ENCODE assay signal across 26 cellular contexts in the genomic region with DNA sequence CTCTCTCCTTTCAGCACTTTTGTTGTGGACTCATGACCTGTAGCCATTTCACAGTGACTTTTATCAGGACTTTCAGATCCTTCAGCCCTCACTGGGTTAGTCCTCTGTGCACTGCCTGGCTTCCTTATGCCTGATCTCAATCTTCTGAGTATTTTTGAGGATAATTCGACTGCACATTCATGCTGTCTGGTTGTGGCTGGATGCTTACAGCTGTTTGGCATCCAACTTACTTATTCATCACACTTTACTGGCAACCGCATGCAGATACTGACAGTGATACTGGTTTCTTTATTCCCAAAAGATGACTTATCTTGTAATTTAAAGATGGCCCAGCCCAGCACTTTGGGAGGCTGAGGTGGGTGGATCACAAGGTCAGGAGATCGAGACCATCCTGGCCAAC.
A peak's percentile ranks its signal among the peaks of the same experiment; 100 is the strongest.
DNase-seq lines count a peak whose midpoint lies in the region; ATAC-seq, FAIRE-seq and TF ChIP-seq lines count a peak whose summit lies in the region.
"Had no signal": no experiment of that assay in that cellular context is flagged by ENCODE, and none has a peak within 500 bp of the region (broad histone marks: within the 10 kb centered on the region; RNA-seq: fewer than 3 reads in every experiment).

No MANE protein-coding gene starts in this region.

- ATAC-seq in HepG2 (no peak), right lobe of liver (no peak), pancreas (no peak), HG03457 (IDR thresholded peaks at IDR 0.05; ENCODE audit: unreplicated experiment) (no peak), HG02840 (IDR thresholded peaks at IDR 0.05; ENCODE audit: low FRiP score, unreplicated experiment) (no peak), GM19328 (IDR thresholded peaks at IDR 0.05; ENCODE audit: unreplicated experiment) (no peak)
- ATAC-seq: HCT116 had no signal

- POLR2A ChIA-PET in HepG2 (lab: Yijun Ruan, JAX) (no interaction called here), SK-N-SH (lab: Yijun Ruan, JAX) (no interaction called here)

- H3K27ac ChIP-seq in HepG2 (ENCODE audit: extremely low read length, insufficient read depth, low read length) (no peak overlapping the region), right lobe of liver (no peak overlapping the region), SK-N-SH (ENCODE audit: low read depth in 2 of 2, low read length in 1 of 2) (no peak overlapping the region), pancreas (no peak overlapping the region)
- H3K27ac ChIP-seq: BLaER1 treated with 17β-estradiol and CSF1 and Interleukin-3, amounts not matched to agents 10 nM and 100 nM; PC-9; RWPE1 had no signal

- H3K4me1 ChIP-seq in HepG2 (ENCODE audit: insufficient read depth, low read length): peaks cover 30% of the 10 kb centered on the region
- H3K4me1 ChIP-seq in right lobe of liver: peaks cover 0 to 8% (median 3%) of the 10 kb centered on the region in 4 donors
- peaks cover 0 to 6% of the 10 kb centered on the region in 2 experiments; a peak in 1 of 4 replicates for H3K4me1 ChIP-seq in SK-N-SH (ENCODE audit: control insufficient read depth in 1 of 2, insufficient read depth in 2 of 2, low read depth in 1 of 2, low read length in 1 of 2)
- H3K4me1 ChIP-seq in pancreas: no peaks in the 10 kb centered on the region

- WGBS in HepG2 (ENCODE audit: low lambda C conversion rate): 82% methylated on average over 3 of the region's 3 CpGs
- WGBS in right lobe of liver (ENCODE audit: insufficient coverage, low coverage, low lambda C conversion rate, missing lambda C conversion rate): 85% methylated on average over 2 of the region's 3 CpGs
- 51% methylated on average over 3 of the region's 3 CpGs for WGBS in SK-N-SH (ENCODE audit: low lambda C conversion rate)
- 77 to 79% methylated on average over 3 of the region's 3 CpGs for WGBS in pancreas, 2 donors

- TF ChIP-seq POLR2A in HepG2 (IDR thresholded peaks at IDR 0.05; ENCODE audit: insufficient read depth in 1 of 2, low read depth in 2 of 2, low read length in 2 of 2) (no peak), right lobe of liver (IDR thresholded peaks at IDR 0.05) (no peak)

- H3K4me2 ChIP-seq in HepG2 (ENCODE audit: low read depth, low read length): no peak overlapping the region
- H3K4me2 ChIP-seq in SK-N-SH: no peak overlapping the region
- H3K4me2 ChIP-seq: BLaER1 treated with 17β-estradiol and CSF1 and Interleukin-3, amounts not matched to agents 10 nM and 100 nM; PC-9 had no signal

- TF ChIP-seq CTCF in HepG2 (CRISPR knock-in tag; IDR thresholded peaks at IDR 0.05) (no peak), right lobe of liver (IDR thresholded peaks at IDR 0.05) (no peak), SK-N-SH (IDR thresholded peaks at IDR 0.05) (no peak), fibroblast of mammary gland (conservative IDR thresholded peaks at IDR 0.05; ENCODE audit: control insufficient read depth, insufficient read depth, low read depth, low read length) (no peak), pancreas (IDR thresholded peaks at IDR 0.05) (no peak)

- H3K36me3 ChIP-seq in HepG2 (replicated peaks in 1 of 2; ENCODE audit: control insufficient read depth in 1 of 2, insufficient read depth in 2 of 2, low read length in 2 of 2) (no peaks in the 10 kb centered on the region), right lobe of liver (no peaks in the 10 kb centered on the region), SK-N-SH (replicated peaks in 1 of 2; ENCODE audit: control insufficient read depth in 1 of 2, insufficient read depth in 2 of 2, low read length in 1 of 2) (no peaks in the 10 kb centered on the region), pancreas (no peaks in the 10 kb centered on the region)
- H3K36me3 ChIP-seq: BLaER1 treated with 17β-estradiol and CSF1 and Interleukin-3, amounts not matched to agents 10 nM and 100 nM had no signal

- H3K4me3 ChIP-seq in HepG2 (replicated peaks in 1 of 3; ENCODE audit: insufficient read depth in 1 of 3, low read depth in 2 of 3, low read length in 3 of 3) (no peak overlapping the region), right lobe of liver (no peak overlapping the region), SK-N-SH (ENCODE audit: low read depth in 2 of 2, low read length in 1 of 2) (no peak overlapping the region), fibroblast of mammary gland (ENCODE audit: control insufficient read depth, low read depth, low read length) (no peak overlapping the region), pancreas (no peak overlapping the region)
- H3K4me3 ChIP-seq: BLaER1 treated with 17β-estradiol and CSF1 and Interleukin-3, amounts not matched to agents 10 nM and 100 nM; PC-9 had no signal

- TF ChIP-seq RAD21 in HepG2 (CRISPR knock-in tag; IDR thresholded peaks at IDR 0.05) (no peak), SK-N-SH (IDR thresholded peaks at IDR 0.05; ENCODE audit: low read length) (no peak)

- FAIRE-seq in HepG2 (lab: Jason Lieb, UNC) (no peak), pancreas (lab: Jason Lieb, UNC) (no peak)
- FAIRE-seq: GM12891 had no signal

- no peaks in the 10 kb centered on the region for H3K9me3 ChIP-seq in HepG2 (ENCODE audit: low read length)
- H3K9me3 ChIP-seq in right lobe of liver: no peaks in the 10 kb centered on the region
- no peaks in the 10 kb centered on the region; the same call in 1 of the 2 replicates for H3K9me3 ChIP-seq in SK-N-SH
- H3K9me3 ChIP-seq in pancreas: no peaks in the 10 kb centered on the region

- no peaks in the 10 kb centered on the region for H3K9me2 ChIP-seq in SK-N-SH

- H3K27me3 ChIP-seq in HepG2 (ENCODE audit: control insufficient read depth in 1 of 2, insufficient read depth in 2 of 2, low read length in 2 of 2) (no peaks in the 10 kb centered on the region; a peak in 1 of 5 replicates), right lobe of liver (no peaks in the 10 kb centered on the region), SK-N-SH (ENCODE audit: insufficient read depth) (no peaks in the 10 kb centered on the region), pancreas (no peaks in the 10 kb centered on the region)
- H3K27me3 ChIP-seq: BLaER1 treated with 17β-estradiol and CSF1 and Interleukin-3, amounts not matched to agents 10 nM and 100 nM had no signal

- DNase-seq in HepG2 (ENCODE audit: low spot score): no peak
- DNase-seq in right lobe of liver: no peak
- DNase-seq in SK-N-SH: no peak
- DNase-seq in fibroblast of mammary gland (ENCODE audit: low read depth): peak; percentile 77
- DNase-seq in pancreas: no peak
- DNase-seq: AML-193; CD4-positive, alpha-beta memory T cell; COR-L47; EL; GDM1; Karpas-422; MV-4-11; NCI-H2029; NCI-H446 treated with DMSO at 0.1 percent for 48 hours; NCI-H526; NCI-H82; NK-92 treated with Interleukin-12 subunit alpha and Interleukin-12 subunit beta, amount 100 ng/mL, for 24 hours; PC-9; SHP77 had no signal

- CTCF ChIA-PET in HepG2 (lab: Yijun Ruan, JAX; ENCODE audit: low intra/inter-chr PET ratio, low total read pairs): no interaction called here
- CTCF ChIA-PET in SK-N-SH (lab: Yijun Ruan, JAX): no interaction called here

- TF ChIP-seq EP300 in HepG2 (IDR thresholded peaks at IDR 0.05; ENCODE audit: low read depth in 2 of 2, low read length in 2 of 2): no peak
- TF ChIP-seq EP300 in HepG2 (CRISPR knock-in tag; IDR thresholded peaks at IDR 0.05; ENCODE audit: borderline replicate concordance): no peak
- no peak for TF ChIP-seq EP300 in SK-N-SH (IDR thresholded peaks at IDR 0.05; ENCODE audit: borderline replicate concordance in 1 of 2, low read depth in 1 of 2, low read length in 1 of 2)

- H4K20me1 ChIP-seq in HepG2 (ENCODE audit: insufficient read depth, low read length) (no peaks in the 10 kb centered on the region), SK-N-SH (ENCODE audit: insufficient read depth) (no peaks in the 10 kb centered on the region)
- H4K20me1 ChIP-seq: BLaER1 treated with 17β-estradiol and CSF1 and Interleukin-3, amounts not matched to agents 10 nM and 100 nM had no signal

- H3K79me2 ChIP-seq in HepG2 (ENCODE audit: insufficient read depth, low read length) (no peaks in the 10 kb centered on the region), SK-N-SH (ENCODE audit: insufficient read depth) (no peaks in the 10 kb centered on the region)

- in situ Hi-C loops in HepG2 (cut with HindIII; ENCODE audit: extremely low pct_ligation_motif_present, low pct_unique_long_range_greater_than_20kb): no loop called here

- H3F3A ChIP-seq in SK-N-SH (replicated peaks; ENCODE audit: insufficient read depth): no peaks in the 10 kb centered on the region

- H2AFZ ChIP-seq in HepG2 (ENCODE audit: low read length): peak overlapping the region; percentile 44
- no peak overlapping the region for H2AFZ ChIP-seq in SK-N-SH (ENCODE audit: low read depth)
- H2AFZ ChIP-seq: PC-9 had no signal

- BruUV-seq in HepG2 (replicated peaks; lab: Mats Ljungman, UMichigan): no TSS peak

- H3K9ac ChIP-seq in HepG2 (ENCODE audit: insufficient read depth, low read depth, low read length) (no peak overlapping the region), SK-N-SH (no peak overlapping the region)
- H3K9ac ChIP-seq: BLaER1 treated with 17β-estradiol and CSF1 and Interleukin-3, amounts not matched to agents 10 nM and 100 nM had no signal

- intact Hi-C loops in HepG2 (cut with micrococcal nuclease; ENCODE audit: unreplicated experiment): no loop called here
- intact Hi-C loops in right lobe of liver (cut with DNase I): no loop called here
- intact Hi-C loops in pancreas (cut with DNase I): no loop called here

TF ChIP-seq in HepG2, 621 proteins besides CTCF, POLR2A, EP300 and RAD21 (continues in another document):
- TF ChIP-seq GATAD2A (CRISPR knock-in tag; IDR thresholded peaks at IDR 0.05) (no peak), ATF7 (IDR thresholded peaks at IDR 0.05) (no peak), ATF7 (CRISPR knock-in tag; IDR thresholded peaks at IDR 0.05) (no peak), ZMYM4 (CRISPR knock-in tag; IDR thresholded peaks at IDR 0.05) (no peak), ATF7-NPFF (CRISPR knock-in tag; IDR thresholded peaks at IDR 0.05; ENCODE audit: low read depth) (no peak), GATAD1 (CRISPR knock-in tag; IDR thresholded peaks at IDR 0.05) (no peak), ZNF225 (CRISPR knock-in tag; IDR thresholded peaks at IDR 0.05) (no peak)
- TF ChIP-seq, protein P1, sequence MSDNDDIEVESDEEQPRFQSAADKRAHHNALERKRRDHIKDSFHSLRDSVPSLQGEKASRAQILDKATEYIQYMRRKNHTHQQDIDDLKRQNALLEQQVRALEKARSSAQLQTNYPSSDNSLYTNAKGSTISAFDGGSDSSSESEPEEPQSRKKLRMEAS (IDR thresholded peaks at IDR 0.05): no peak

TF ChIP-seq in SK-N-SH, 30 proteins besides CTCF, POLR2A, EP300 and RAD21 (continues in another document):
- no peak for TF ChIP-seq ELF1 (IDR thresholded peaks at IDR 0.05)
